In genomic region chr20:35329435-35330139, GRCh38 we compare ENCODE assay signal across 1 cellular context.
A peak's percentile ranks its signal among the peaks of the same experiment; 100 is the strongest.
TF ChIP-seq lines count a peak whose summit lies in the region.

No MANE protein-coding gene starts in this region.

TF ChIP-seq in GM12878, 131 proteins besides CTCF, POLR2A, EP300 and RAD21:
- TF ChIP-seq RELA (IDR thresholded peaks at IDR 0.05; ENCODE audit: borderline replicate concordance, partially characterized antibody) (no peak), SMC3 (IDR thresholded peaks at IDR 0.05; ENCODE audit: borderline replicate concordance, low read length) (peak; percentile 43; the same call in 1 of the 2 replicates)
TF ChIP-seq in GM12878: peak in this region for 1.
